ENCODE assay signal across 1 cellular context in genomic region chr5:88128813-88129212, GRCh38.
A peak's percentile ranks its signal among the peaks of the same experiment; 100 is the strongest.
TF ChIP-seq lines count a peak whose summit lies in the region.

No MANE protein-coding gene starts in this region.

TF ChIP-seq in HepG2, 621 proteins besides CTCF, POLR2A, EP300 and RAD21 (continued from another document and continues in another):
- TF ChIP-seq ZNF687 (CRISPR knock-in tag; IDR thresholded peaks at IDR 0.05) (no peak), IRF1 (CRISPR knock-in tag; IDR thresholded peaks at IDR 0.05; ENCODE audit: low read depth) (no peak), ZHX1 (CRISPR knock-in tag; IDR thresholded peaks at IDR 0.05; ENCODE audit: low read depth) (no peak), ZNF451 (CRISPR knock-in tag; IDR thresholded peaks at IDR 0.05) (no peak), MNT (IDR thresholded peaks at IDR 0.05) (no peak), DZIP1 (CRISPR knock-in tag; IDR thresholded peaks at IDR 0.05) (no peak), ZNF496 (CRISPR knock-in tag; IDR thresholded peaks at IDR 0.05; ENCODE audit: insufficient replicate concordance) (no peak), ZNF766 (CRISPR knock-in tag; IDR thresholded peaks at IDR 0.05; ENCODE audit: borderline replicate concordance) (no peak), ZNF275 (CRISPR knock-in tag; IDR thresholded peaks at IDR 0.05; ENCODE audit: borderline replicate concordance) (no peak), MAX (IDR thresholded peaks at IDR 0.05) (peak; percentile 57; the same call in 1 of the 2 replicates), ZNF576 (CRISPR knock-in tag; IDR thresholded peaks at IDR 0.05) (no peak), RFXANK (CRISPR knock-in tag; IDR thresholded peaks at IDR 0.05) (no peak), ESRRA (CRISPR knock-in tag; IDR thresholded peaks at IDR 0.05; ENCODE audit: low read depth) (no peak), CEBPZ (IDR thresholded peaks at IDR 0.05; ENCODE audit: low read length) (no peak), TRAFD1 (CRISPR knock-in tag; IDR thresholded peaks at IDR 0.05; ENCODE audit: borderline replicate concordance) (no peak), ZNF329 (CRISPR knock-in tag; IDR thresholded peaks at IDR 0.05; ENCODE audit: low read depth) (no peak), DNMT1 (CRISPR knock-in tag; IDR thresholded peaks at IDR 0.05) (no peak), CC2D1A (CRISPR knock-in tag; IDR thresholded peaks at IDR 0.05) (no peak), FOXA1 (IDR thresholded peaks at IDR 0.05) (peak; percentile 77), FOXA1 (CRISPR knock-in tag; IDR thresholded peaks at IDR 0.05) (peak; percentile 87), CCDC6 (CRISPR knock-in tag; IDR thresholded peaks at IDR 0.05) (no peak), YEATS4 (CRISPR knock-in tag; IDR thresholded peaks at IDR 0.05; ENCODE audit: borderline replicate concordance) (no peak), NR0B2 (CRISPR knock-in tag; IDR thresholded peaks at IDR 0.05) (no peak), SRY (CRISPR knock-in tag; IDR thresholded peaks at IDR 0.05) (no peak), ZBTB49 (CRISPR knock-in tag; IDR thresholded peaks at IDR 0.05; ENCODE audit: borderline replicate concordance) (no peak), PCBP2 (optimal IDR thresholded peaks at IDR 0.05; ENCODE audit: low read depth, low read length, poor library complexity, severe bottlenecking) (no peak), SMYD3 (CRISPR knock-in tag; IDR thresholded peaks at IDR 0.05) (no peak), HNRNPUL1 (IDR thresholded peaks at IDR 0.05; ENCODE audit: low read depth, low read length) (no peak)
